Comparison of ENCODE assay signal across 8 cellular contexts in the genomic region with DNA sequence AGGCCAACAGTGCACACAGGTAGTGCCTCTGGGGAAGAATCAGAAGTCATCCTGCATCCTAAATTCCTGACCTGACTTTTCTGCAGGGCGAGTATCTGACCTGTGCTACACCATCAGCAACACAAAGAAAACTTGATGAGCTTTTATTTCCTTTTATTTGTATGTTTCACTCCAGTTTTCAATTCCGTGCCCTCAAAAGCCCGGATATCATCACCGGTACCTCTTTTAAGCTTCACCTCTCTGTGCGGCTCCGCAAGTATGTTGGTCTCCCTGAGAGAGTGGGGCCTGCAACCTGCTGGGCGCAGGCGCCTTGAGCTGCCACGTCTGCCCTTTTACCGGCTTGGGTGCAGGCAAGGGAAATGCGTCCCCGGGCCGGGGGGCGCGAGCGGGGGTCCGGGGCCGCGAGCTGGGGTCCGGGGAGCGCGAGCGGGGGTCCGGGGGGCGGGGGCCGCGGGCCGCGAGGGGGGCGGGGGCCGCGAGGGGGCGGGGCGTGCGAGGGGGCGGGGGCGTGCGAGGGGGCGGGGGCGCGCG. TPM values are rescaled to one million over a fixed set of nuclear protein-coding genes. Genes with fewer than 3 reads are reported as not detected.
DNase-seq lines count a peak whose midpoint lies in the region; ATAC-seq and TF ChIP-seq lines count a peak whose summit lies in the region.

No MANE protein-coding gene starts in this region.

- H3K36me3 ChIP-seq in cardiac muscle cell: no peaks in the 10 kb centered on the region

- no peaks in the 10 kb centered on the region for H3K9me3 ChIP-seq in cardiac muscle cell (ENCODE audit: low read depth)

- H3K4me1 Mint-ChIP-seq in activated naive CD8-positive, alpha-beta T cell treated with anti-CD3 and anti-CD28 coated beads for 36 hours: peaks cover 6% of the 10 kb centered on the region
- peaks cover 2% of the 10 kb centered on the region for H3K4me1 Mint-ChIP-seq in progenitor cell of endocrine pancreas (ENCODE audit: low read depth)

- peaks cover 3% of the 10 kb centered on the region for H3K27me3 Mint-ChIP-seq in activated naive CD8-positive, alpha-beta T cell treated with anti-CD3 and anti-CD28 coated beads for 36 hours
- H3K27me3 Mint-ChIP-seq in progenitor cell of endocrine pancreas: peaks cover 14% of the 10 kb centered on the region

- H3K9me3 Mint-ChIP-seq in activated naive CD8-positive, alpha-beta T cell treated with anti-CD3 and anti-CD28 coated beads for 36 hours: peaks cover 34% of the 10 kb centered on the region
- peaks cover 35% of the 10 kb centered on the region for H3K9me3 Mint-ChIP-seq in progenitor cell of endocrine pancreas (ENCODE audit: low read depth)

- ATAC-seq in GM18873 (IDR thresholded peaks at IDR 0.05; ENCODE audit: low FRiP score, unreplicated experiment): no peak

- TF ChIP-seq CTCF in cardiac muscle cell (IDR thresholded peaks at IDR 0.05; ENCODE audit: low read depth, low read length) (no peak), progenitor cell of endocrine pancreas (IDR thresholded peaks at IDR 0.05; ENCODE audit: unreplicated experiment) (no peak)

- H3K27ac Mint-ChIP-seq in activated naive CD8-positive, alpha-beta T cell treated with anti-CD3 and anti-CD28 coated beads for 36 hours: peak overlapping the region; percentile 45
- peak overlapping the region; percentile 52 for H3K27ac Mint-ChIP-seq in progenitor cell of endocrine pancreas

- H3K4me3 Mint-ChIP-seq in activated naive CD8-positive, alpha-beta T cell treated with anti-CD3 and anti-CD28 coated beads for 36 hours: peak overlapping the region; percentile 75
- peak overlapping the region; percentile 68 for H3K4me3 Mint-ChIP-seq in progenitor cell of endocrine pancreas (ENCODE audit: low read depth)

- peak; percentile 65 for DNase-seq in Caki2 (ENCODE audit: low read depth)
- peak; percentile 66 for DNase-seq in NCI-H2227 treated with DMSO at 0.1 percent for 48 hours (lab: John Stamatoyannopoulos, UW)
- DNase-seq in activated naive CD8-positive, alpha-beta T cell treated with anti-CD3 and anti-CD28 coated beads for 36 hours: peak; percentile 34
- DNase-seq in cardiac muscle cell (ENCODE audit: low read depth in 1 of 2, low spot score in 1 of 2): peak; percentile 55 to 81
- DNase-seq in progenitor cell of endocrine pancreas (ENCODE audit: low spot score, unreplicated experiment): peak; percentile 12
- DNase-seq in amniotic stem cell (lab: John Stamatoyannopoulos, UW): no peak
- no peak for DNase-seq in foreskin melanocyte

- peaks cover 26% of the 10 kb centered on the region for H3K36me3 Mint-ChIP-seq in activated naive CD8-positive, alpha-beta T cell treated with anti-CD3 and anti-CD28 coated beads for 36 hours
- H3K36me3 Mint-ChIP-seq in progenitor cell of endocrine pancreas (ENCODE audit: insufficient read depth): peaks cover 1% of the 10 kb centered on the region

- no peaks in the 10 kb centered on the region for H3K27me3 ChIP-seq in cardiac muscle cell

- H3K4me3 ChIP-seq in cardiac muscle cell: peak overlapping the region; percentile 36

- no peaks in the 10 kb centered on the region for H3K4me1 ChIP-seq in cardiac muscle cell (ENCODE audit: low read depth)

- in situ Hi-C loops in Caki2 (cut with HindIII; ENCODE audit: low pct_unique_long_range_greater_than_20kb, low sequenced_read_pairs): no loop called here

- H3K27ac ChIP-seq in cardiac muscle cell: peak overlapping the region; percentile 57

RNA-seq across cellular contexts. Expression of gene DUXA, which starts 4.3 kb away (rescaled TPM):
- total RNA-seq in Caki2 (2014; rRNA removed; shearing (Covaris generic); ENCODE audit: low replicate concordance): not detected in 2 replicates
- total RNA-seq in activated naive CD8-positive, alpha-beta T cell treated with anti-CD3 and anti-CD28 coated beads for 36 hours: not detected
- not detected in 2 replicates for total RNA-seq in cardiac muscle cell
- not detected in 2 replicates for polyA plus RNA-seq in cardiac muscle cell
- not detected in 2 replicates for total RNA-seq in progenitor cell of endocrine pancreas

RNA-seq across cellular contexts. Expression of gene ZNF264, which starts 19.7 kb away (rescaled TPM):
- total RNA-seq in Caki2 (2014; rRNA removed; shearing (Covaris generic); ENCODE audit: low replicate concordance): 25.9 and 74.9 TPM in 2 replicates
- total RNA-seq in activated naive CD8-positive, alpha-beta T cell treated with anti-CD3 and anti-CD28 coated beads for 36 hours: 10 to 100 TPM; 20.0 to 21.7 TPM
- total RNA-seq in cardiac muscle cell (29.1 and 50.5 TPM in 2 replicates), progenitor cell of endocrine pancreas (35.7 and 40.2 TPM in 2 replicates)
- 2.9 and 3.8 TPM in 2 replicates for polyA plus RNA-seq in cardiac muscle cell

RNA-seq across cellular contexts. Expression of gene ZIM3, which starts 26.6 kb away (rescaled TPM):
- total RNA-seq in Caki2 (2014; rRNA removed; shearing (Covaris generic); ENCODE audit: low replicate concordance): not detected in 2 replicates
- total RNA-seq in activated naive CD8-positive, alpha-beta T cell treated with anti-CD3 and anti-CD28 coated beads for 36 hours: not detected
- total RNA-seq in cardiac muscle cell: not detected in 2 replicates
- polyA plus RNA-seq in cardiac muscle cell: not detected in 2 replicates
- not detected in 2 replicates for total RNA-seq in progenitor cell of endocrine pancreas

RNA-seq across cellular contexts. Expression of gene USP29, which starts 51.8 kb away (rescaled TPM):
- total RNA-seq in Caki2 (2014; rRNA removed; shearing (Covaris generic); ENCODE audit: low replicate concordance): not detected in 2 replicates
- not detected for total RNA-seq in activated naive CD8-positive, alpha-beta T cell treated with anti-CD3 and anti-CD28 coated beads for 36 hours
- total RNA-seq in cardiac muscle cell: not detected in 2 replicates
- not detected in 2 replicates for polyA plus RNA-seq in cardiac muscle cell
- total RNA-seq in progenitor cell of endocrine pancreas: not detected in 2 replicates

RNA-seq across cellular contexts. Expression of gene AURKC, which starts 59.2 kb away (rescaled TPM):
- total RNA-seq in Caki2 (2014; rRNA removed; shearing (Covaris generic); ENCODE audit: low replicate concordance): 0.41 and 4.1 TPM in 2 replicates
- 1 to 10 TPM; 1.2 to 1.3 TPM for total RNA-seq in activated naive CD8-positive, alpha-beta T cell treated with anti-CD3 and anti-CD28 coated beads for 36 hours
- total RNA-seq in cardiac muscle cell: 0.46 and 1.3 TPM in 2 replicates
- polyA plus RNA-seq in cardiac muscle cell: 2.9 TPM in 1 of 2 replicates, not detected in the other
- 0.89 and 1.6 TPM in 2 replicates for total RNA-seq in progenitor cell of endocrine pancreas

Comparison
In these comparisons a context has a peak if more than half of its experiments do, and no peak if none do; other contexts are left out.
1. DNase-seq: peak in Caki2 (single experiment), NCI-H2227 treated with DMSO at 0.1 percent for 48 hours (single experiment), activated naive CD8-positive, alpha-beta T cell treated with anti-CD3 and anti-CD28 coated beads for 36 hours (single experiment), cardiac muscle cell (2 of 2) and progenitor cell of endocrine pancreas (single experiment); none in amniotic stem cell (single experiment) and foreskin melanocyte (single experiment).